ENCODE assay signal across 12 cellular contexts in the genomic region with DNA sequence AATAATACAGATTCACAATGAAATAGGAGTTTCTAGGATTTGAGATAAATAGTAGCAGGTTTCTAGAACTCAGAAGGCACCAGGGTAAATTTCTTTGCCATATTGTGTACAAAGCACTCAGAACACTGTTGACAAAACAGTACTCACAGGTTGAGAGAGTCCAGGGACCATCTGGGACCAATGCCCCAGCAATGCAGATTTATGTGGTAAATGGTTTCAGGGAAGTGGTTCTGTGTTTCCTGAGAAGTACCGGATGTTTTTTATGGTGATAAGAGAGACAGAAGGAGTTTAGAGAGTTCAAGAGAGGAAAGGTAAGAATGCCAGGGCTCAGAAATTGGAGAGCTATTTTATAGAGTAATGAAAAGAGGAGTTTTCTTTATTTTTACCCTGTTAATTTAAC. TPM values are rescaled to one million over a fixed set of nuclear protein-coding genes. Genes with fewer than 3 reads are reported as not detected.
DNase-seq lines count a peak whose midpoint lies in the region; ATAC-seq and TF ChIP-seq lines count a peak whose summit lies in the region.
"Had no signal": no experiment of that assay in that cellular context is flagged by ENCODE, and none has a peak within 500 bp of the region (broad histone marks: within the 10 kb centered on the region; RNA-seq: fewer than 3 reads in every experiment).

No MANE protein-coding gene starts in this region.

- H3K27ac Mint-ChIP-seq in activated T-cell treated with anti-CD3 and anti-CD28 coated beads, Interleukin-2, amount 50 U/mL, for 24 hours = peak overlapping the region; percentile 76
- H3K27ac Mint-ChIP-seq in activated CD8-positive, alpha-beta T cell treated with anti-CD3 and anti-CD28 coated beads for 36 hours = peak overlapping the region; percentile 79
- peak overlapping the region; percentile 35 to 54 for H3K27ac Mint-ChIP-seq in natural killer cell

- POLR2A ChIA-PET in activated CD8-positive, alpha-beta T cell treated with anti-CD3 and anti-CD28 coated beads for 36 hours (lab: Charles Lee) = interaction anchor here (0.9 to 1.6 kb wide), 4 partner anchors 10 to 158 kb away, joined by 3 to 11 read pairs (median 6); no protein-coding TSS in a partner anchor

- no peak overlapping the region for H3K4me3 Mint-ChIP-seq in activated T-cell treated with anti-CD3 and anti-CD28 coated beads, Interleukin-2, amount 50 U/mL, for 24 hours
- peak overlapping the region; percentile 8 for H3K4me3 Mint-ChIP-seq in activated CD8-positive, alpha-beta T cell treated with anti-CD3 and anti-CD28 coated beads for 36 hours
- H3K4me3 Mint-ChIP-seq in natural killer cell = peak overlapping the region; percentile 71

- DNase-seq in activated T-cell treated with anti-CD3 and anti-CD28 coated beads, Interleukin-2, amount 50 U/mL, for 24 hours = no peak
- DNase-seq in activated T-cell treated with anti-CD3 and anti-CD28 coated beads, Interleukin-2, amount 50 U/mL, for 1 hour = no peak
- DNase-seq in NCI-H2029 treated with DMSO at 0.1 percent for 48 hours (lab: John Stamatoyannopoulos, UW) (peak; percentile 84), natural killer cell (no peak), NCI-H748 (lab: John Stamatoyannopoulos, UW; ENCODE audit: unreplicated experiment) (no peak)
- no peak for DNase-seq in activated CD8-positive, alpha-beta T cell treated with anti-CD3 and anti-CD28 coated beads for 36 hours
- DNase-seq in effector CD8-positive, alpha-beta T cell (lab: John Stamatoyannopoulos, UW) = no peak
- DNase-seq: left ventricle myocardium inferior, MG63, NCI-H526, SIG-M5 had no signal

- no peaks in the 10 kb centered on the region for H3K9me3 Mint-ChIP-seq in activated T-cell treated with anti-CD3 and anti-CD28 coated beads, Interleukin-2, amount 50 U/mL, for 24 hours
- peaks cover 3% of the 10 kb centered on the region for H3K9me3 Mint-ChIP-seq in activated CD8-positive, alpha-beta T cell treated with anti-CD3 and anti-CD28 coated beads for 36 hours
- H3K9me3 Mint-ChIP-seq in natural killer cell = no peaks in the 10 kb centered on the region

- no peak for TF ChIP-seq CTCF in activated CD8-positive, alpha-beta T cell treated with anti-CD3 and anti-CD28 coated beads for 36 hours (IDR thresholded peaks at IDR 0.05)
- no peak for TF ChIP-seq CTCF in natural killer cell (IDR thresholded peaks at IDR 0.05)

- no peaks in the 10 kb centered on the region for H3K36me3 Mint-ChIP-seq in activated T-cell treated with anti-CD3 and anti-CD28 coated beads, Interleukin-2, amount 50 U/mL, for 24 hours (ENCODE audit: low read depth)
- peaks cover 6% of the 10 kb centered on the region for H3K36me3 Mint-ChIP-seq in activated CD8-positive, alpha-beta T cell treated with anti-CD3 and anti-CD28 coated beads for 36 hours (ENCODE audit: low read depth)
- H3K36me3 Mint-ChIP-seq in natural killer cell = no peaks in the 10 kb centered on the region

- ATAC-seq in activated CD8-positive, alpha-beta T cell treated with anti-CD3 and anti-CD28 coated beads for 36 hours = peak; percentile 55
- peak in 1 of 3 donors; percentile 38 for ATAC-seq in natural killer cell
- no peak for ATAC-seq in GM18505 (IDR thresholded peaks at IDR 0.05; ENCODE audit: unreplicated experiment)

- peaks cover 54% of the 10 kb centered on the region for H3K4me1 Mint-ChIP-seq in activated T-cell treated with anti-CD3 and anti-CD28 coated beads, Interleukin-2, amount 50 U/mL, for 24 hours (ENCODE audit: low read depth)
- peaks cover 68% of the 10 kb centered on the region for H3K4me1 Mint-ChIP-seq in activated CD8-positive, alpha-beta T cell treated with anti-CD3 and anti-CD28 coated beads for 36 hours (ENCODE audit: low read depth)
- peaks cover 21 to 26% of the 10 kb centered on the region in 2 donors for H3K4me1 Mint-ChIP-seq in natural killer cell

- CTCF ChIA-PET in activated CD8-positive, alpha-beta T cell treated with anti-CD3 and anti-CD28 coated beads for 36 hours (lab: Charles Lee) = interaction anchor here (1.1 to 1.8 kb wide), 5 partner anchors 17 to 132 kb away, joined by 3 to 24 read pairs (median 22); a partner anchor contains a TSS

- H3K27me3 Mint-ChIP-seq in activated T-cell treated with anti-CD3 and anti-CD28 coated beads, Interleukin-2, amount 50 U/mL, for 24 hours = no peaks in the 10 kb centered on the region
- no peaks in the 10 kb centered on the region for H3K27me3 Mint-ChIP-seq in activated CD8-positive, alpha-beta T cell treated with anti-CD3 and anti-CD28 coated beads for 36 hours
- H3K27me3 Mint-ChIP-seq in natural killer cell (ENCODE audit: low read depth in 2 of 2) = peaks cover 0 to under 1% of the 10 kb centered on the region in 2 donors

- no peak for TF ChIP-seq POLR2A in GM18505 (IDR thresholded peaks at IDR 0.05; ENCODE audit: borderline replicate concordance, extremely low read depth, insufficient read depth, insufficient read length)

- intact Hi-C loops in activated CD8-positive, alpha-beta T cell treated with anti-CD3 and anti-CD28 coated beads for 36 hours (cut with micrococcal nuclease) = no loop called here
- intact Hi-C loops in natural killer cell (cut with micrococcal nuclease) = loop anchor here (5.0 kb wide), 1 partner anchor 39 kb away; no protein-coding TSS in a partner anchor

RNA-seq across cellular contexts. Expression of a gene that starts 29.6 kb away (rescaled TPM):
- 1 to 10 TPM; 8.1 to 9.0 TPM for total RNA-seq in activated CD8-positive, alpha-beta T cell treated with anti-CD3 and anti-CD28 coated beads for 36 hours
- total RNA-seq in natural killer cell = 10 to 100 TPM in 2 of 3 donors, 1 to 10 TPM in 1; 7.0 to 11.3 (median 11.2) TPM
